24 cellular contexts compared by ENCODE assay signal in genomic region chr5:163579729-163580128, GRCh38.
"Had no signal": no experiment of that assay in that cellular context is flagged by ENCODE, and none has a peak within 500 bp of the region (broad histone marks: within the 10 kb centered on the region; RNA-seq: fewer than 3 reads in every experiment).

No MANE protein-coding gene starts in this region.

- DNase-seq: dermis blood vessel endothelial cell; dorsolateral prefrontal cortex; effector CD4-positive, alpha-beta T cell; effector memory CD4-positive, alpha-beta T cell; foreskin fibroblast; foreskin melanocyte; gastrocnemius medialis; glutamatergic neuron; head of caudate nucleus; heart right ventricle; hippocampal formation; left cardiac atrium; left lung; left ventricle myocardium superior; lower lobe of right lung; mesenchymal stem cell; mucosa of descending colon; naive B cell; naive thymus-derived CD8-positive, alpha-beta T cell had no signal

- H3K27ac ChIP-seq: coronary artery, dorsolateral prefrontal cortex, esophagus muscularis mucosa, gastrocnemius medialis, heart right ventricle, left lung, lower lobe of right lung had no signal

- FAIRE-seq: endothelial cell of umbilical vein, islet of Langerhans, keratinocyte had no signal

- H3K9me3 ChIP-seq: esophagus muscularis mucosa, gastrocnemius medialis, left lung, lower lobe of right lung, mucosa of descending colon had no signal

- H3K27me3 ChIP-seq: dorsolateral prefrontal cortex, esophagus muscularis mucosa, gastrocnemius medialis, left lung had no signal

- ATAC-seq: gastrocnemius medialis; heart right ventricle; left cardiac atrium; left lung; left ventricle myocardium superior; lower lobe of right lung; naive thymus-derived CD8-positive, alpha-beta T cell had no signal

- H3K36me3 ChIP-seq: esophagus muscularis mucosa, gastrocnemius medialis, heart right ventricle, left lung, lower lobe of right lung had no signal

- H3K4me1 ChIP-seq: esophagus muscularis mucosa, gastrocnemius medialis, heart right ventricle, left lung, lower lobe of right lung had no signal

- H3K4me3 ChIP-seq: coronary artery, dorsolateral prefrontal cortex, esophagus muscularis mucosa, gastrocnemius medialis, heart right ventricle, left lung, lower lobe of right lung, mucosa of descending colon had no signal
